14 cellular contexts compared by ENCODE assay signal in genomic region chr13:41064493-41064892, GRCh38. TPM values are rescaled to one million over a fixed set of nuclear protein-coding genes. Genes with fewer than 3 reads are reported as not detected.
DNase-seq lines count a peak whose midpoint lies in the region; ATAC-seq and TF ChIP-seq lines count a peak whose summit lies in the region.
"Had no signal": no experiment of that assay in that cellular context is flagged by ENCODE, and none has a peak within 500 bp of the region (broad histone marks: within the 10 kb centered on the region; RNA-seq: fewer than 3 reads in every experiment).

No MANE protein-coding gene starts in this region.

- no peak for TF ChIP-seq CTCF in fibroblast of pulmonary artery (IDR thresholded peaks at IDR 0.05; ENCODE audit: low read length, missing control alignments)

- no peak overlapping the region for H2BK12ac ChIP-seq in neuronal stem cell (ENCODE audit: low read length)

- H3K36me3 ChIP-seq in skeletal muscle satellite cell (ENCODE audit: insufficient read depth, low read length) (peaks cover 43% of the 10 kb centered on the region), neuronal stem cell (replicated peaks in 1 of 2; ENCODE audit: control insufficient read depth in 2 of 2, insufficient read depth in 2 of 2, low read length in 2 of 2) (peaks cover 6 to 65% of the 10 kb centered on the region in 2 donors)

- H3K27ac ChIP-seq in neuronal stem cell (replicated peaks; ENCODE audit: low read length), result no peak overlapping the region
- H3K27ac ChIP-seq: neural progenitor cell, SK-N-MC had no signal

- H3K36me3 Mint-ChIP-seq in activated T-helper 17 cell treated with anti-CD3 and anti-CD28 coated beads, Interleukin-2, amount 50 U/mL, for 72 hours (ENCODE audit: low read depth), result peaks cover 92% of the 10 kb centered on the region

- H3K79me1 ChIP-seq in neuronal stem cell (ENCODE audit: low read depth, low read length), result no peaks in the 10 kb centered on the region

- ATAC-seq in activated T-helper 17 cell treated with anti-CD3 and anti-CD28 coated beads, Interleukin-2, amount 50 U/mL, for 72 hours (replicated peaks), result no peak
- ATAC-seq in GM19452 (IDR thresholded peaks at IDR 0.05; ENCODE audit: unreplicated experiment), result no peak

- WGBS in neuronal stem cell (ENCODE audit: extremely low coverage in 2 of 2, insufficient read length in 2 of 2, insufficient replicate concordance in 1 of 2), 2 donors, result no CpG with 5 or more reads among the region's 2 CpGs

- H3K4ac ChIP-seq in neuronal stem cell (ENCODE audit: low read length), result no peak overlapping the region

- no peak overlapping the region for H4K91ac ChIP-seq in neuronal stem cell (ENCODE audit: low read depth, low read length, poor library complexity)

- no peak overlapping the region for H2AFZ ChIP-seq in neuronal stem cell (ENCODE audit: low read length)
- H2AFZ ChIP-seq: neural progenitor cell had no signal

- H3K4me2 ChIP-seq in skeletal muscle satellite cell (ENCODE audit: low read length) (peak overlapping the region; percentile 92), neuronal stem cell (ENCODE audit: insufficient read depth, low read length, poor library complexity, severe bottlenecking) (no peak overlapping the region)
- H3K4me2 ChIP-seq: neural progenitor cell had no signal

- H3K27me3 ChIP-seq in skeletal muscle satellite cell (ENCODE audit: control insufficient read depth, insufficient read depth, low read length) (no peaks in the 10 kb centered on the region), neuronal stem cell (ENCODE audit: control insufficient read depth in 3 of 3, insufficient read depth in 3 of 3, low read depth in 1 of 3, low read length in 3 of 3) (no peaks in the 10 kb centered on the region)
- H3K27me3 ChIP-seq: neural progenitor cell had no signal

- no peak overlapping the region for H2AK5ac ChIP-seq in neuronal stem cell (ENCODE audit: low read depth, low read length)

- H3K14ac ChIP-seq in neuronal stem cell (ENCODE audit: low read length), result no peak overlapping the region

- no peak overlapping the region for H2BK15ac ChIP-seq in neuronal stem cell (ENCODE audit: low read length)

- H3K9me3 ChIP-seq in skeletal muscle satellite cell (replicated peaks; ENCODE audit: low read length) (no peaks in the 10 kb centered on the region), neuronal stem cell (replicated peaks in 1 of 2; ENCODE audit: control insufficient read depth in 2 of 2, insufficient read depth in 1 of 2, low read depth in 1 of 2, low read length in 2 of 2) (no peaks in the 10 kb centered on the region)

- H3K4me3 ChIP-seq in fibroblast of pulmonary artery (replicated peaks; ENCODE audit: low read depth, low read length) (no peak overlapping the region), skeletal muscle satellite cell (ENCODE audit: low read length) (peak overlapping the region; percentile 41), neuronal stem cell (ENCODE audit: low read length in 2 of 2) (no peak overlapping the region)
- H3K4me3 ChIP-seq: neural progenitor cell, SK-N-MC had no signal

- no peak overlapping the region for H3K23ac ChIP-seq in neuronal stem cell (ENCODE audit: low read depth, low read length, poor library complexity)

- H3K4me1 Mint-ChIP-seq in activated T-helper 17 cell treated with anti-CD3 and anti-CD28 coated beads, Interleukin-2, amount 50 U/mL, for 72 hours, result peaks cover 14% of the 10 kb centered on the region

- H3K18ac ChIP-seq in neuronal stem cell (ENCODE audit: low read length), result no peak overlapping the region

- H3K4me1 ChIP-seq in skeletal muscle satellite cell (ENCODE audit: control insufficient read depth, insufficient read depth, low read length), result peaks cover 33% of the 10 kb centered on the region
- H3K4me1 ChIP-seq in neuronal stem cell (ENCODE audit: control insufficient read depth in 2 of 2, insufficient read depth in 1 of 2, low read depth in 1 of 2, low read length in 2 of 2), result peaks cover 0 to 3% of the 10 kb centered on the region in 2 donors

- H3K4me3 Mint-ChIP-seq in activated T-helper 17 cell treated with anti-CD3 and anti-CD28 coated beads, Interleukin-2, amount 50 U/mL, for 72 hours, result peak overlapping the region; percentile 42
- H3K4me3 Mint-ChIP-seq: activated CD4-positive, alpha-beta memory T cell treated with anti-CD3 and anti-CD28 coated beads, Interleukin-2, amount 10 ng/mL, durations not matched to agents 7 days and 5 days had no signal

- no peak overlapping the region for H2BK5ac ChIP-seq in neuronal stem cell (ENCODE audit: low read length)

- H3K27ac Mint-ChIP-seq in activated T-helper 17 cell treated with anti-CD3 and anti-CD28 coated beads, Interleukin-2, amount 50 U/mL, for 72 hours, result no peak overlapping the region
- H3K27ac Mint-ChIP-seq: activated CD4-positive, alpha-beta memory T cell treated with anti-CD3 and anti-CD28 coated beads, Interleukin-2, amount 10 ng/mL, durations not matched to agents 7 days and 5 days; neural progenitor cell had no signal

- no peaks in the 10 kb centered on the region for H3K9me3 Mint-ChIP-seq in activated T-helper 17 cell treated with anti-CD3 and anti-CD28 coated beads, Interleukin-2, amount 50 U/mL, for 72 hours
- H3K9me3 Mint-ChIP-seq: activated CD4-positive, alpha-beta memory T cell treated with anti-CD3 and anti-CD28 coated beads, Interleukin-2, amount 10 ng/mL, durations not matched to agents 7 days and 5 days had no signal

- H3K27me3 Mint-ChIP-seq in activated T-helper 17 cell treated with anti-CD3 and anti-CD28 coated beads, Interleukin-2, amount 50 U/mL, for 72 hours, result no peaks in the 10 kb centered on the region
- H3K27me3 Mint-ChIP-seq: activated CD4-positive, alpha-beta memory T cell treated with anti-CD3 and anti-CD28 coated beads, Interleukin-2, amount 10 ng/mL, durations not matched to agents 7 days and 5 days had no signal

- H3K9ac ChIP-seq in skeletal muscle satellite cell (ENCODE audit: low read depth, low read length) (peak overlapping the region; percentile 98), neuronal stem cell (ENCODE audit: low read depth, low read length, poor library complexity) (no peak overlapping the region)
- H3K9ac ChIP-seq: neural progenitor cell had no signal

- H2BK120ac ChIP-seq in neuronal stem cell (ENCODE audit: low read depth, low read length), result no peak overlapping the region

- peak; percentile 65 for DNase-seq in GM03348 (ENCODE audit: low spot score)
- DNase-seq in fibroblast of pulmonary artery (ENCODE audit: low read depth), result peak; percentile 70
- DNase-seq in SKM-1 treated with dmso at 0.1 percent for 144 hours (lab: John Stamatoyannopoulos, UW; ENCODE audit: unreplicated experiment), result no peak
- no peak for DNase-seq in Ammon's horn (ENCODE audit: low spot score)
- no peak for DNase-seq in neuronal stem cell (ENCODE audit: low spot score)
- DNase-seq: activated CD4-positive, alpha-beta memory T cell treated with anti-CD3 and anti-CD28 coated beads, Interleukin-2, amount 10 ng/mL, durations not matched to agents 7 days and 5 days; anterior cingulate cortex; hippocampal formation; KBM-7 had no signal

- no peak overlapping the region for H4K8ac ChIP-seq in neuronal stem cell (ENCODE audit: low read depth, low read length)

RNA-seq across cellular contexts. Expression of gene WBP4, which starts 3.2 kb away (rescaled TPM):
- 10 to 100 TPM in 1 of 2 donors, 1 to 10 TPM in 1; 9.7 to 10.6 TPM for total RNA-seq in activated T-helper 17 cell treated with anti-CD3 and anti-CD28 coated beads, Interleukin-2, amount 50 U/mL, for 72 hours
- 3.5 and 5.1 TPM in 2 replicates for total RNA-seq in skeletal muscle satellite cell (2012; rRNA removed)
- polyA plus RNA-seq in neuronal stem cell (2013, experiment 1 of 2), result 27.9 TPM
- 28.6 TPM for polyA plus RNA-seq in neuronal stem cell (2013, experiment 2 of 2)

RNA-seq across cellular contexts. Expression of gene ELF1, which starts 45.4 kb away (rescaled TPM):
- 10 to 100 TPM; 76.0 to 80.1 TPM for total RNA-seq in activated T-helper 17 cell treated with anti-CD3 and anti-CD28 coated beads, Interleukin-2, amount 50 U/mL, for 72 hours
- total RNA-seq in skeletal muscle satellite cell (2012; rRNA removed), result 27.4 and 30.1 TPM in 2 replicates
- 11.2 TPM for polyA plus RNA-seq in neuronal stem cell (2013, experiment 1 of 2)
- polyA plus RNA-seq in neuronal stem cell (2013, experiment 2 of 2), result 10.3 TPM

Comparison
In these comparisons a context has a peak if more than half of its experiments do, and no peak if none do; other contexts are left out.
1. DNase-seq: peak in GM03348 (single experiment) and fibroblast of pulmonary artery (single experiment); none in SKM-1 treated with dmso at 0.1 percent for 144 hours (single experiment), Ammon's horn (single experiment) and neuronal stem cell (single experiment).